In genomic region chr2:5723791-5724735, GRCh38 we compare ENCODE assay signal across 1 cellular context.
TF ChIP-seq lines count a peak whose summit lies in the region.

No MANE protein-coding gene starts in this region.

TF ChIP-seq in WTC11, 78 proteins besides CTCF, POLR2A, EP300 and RAD21 (continued from another document):
- TF ChIP-seq ZNF532 (CRISPR knock-in tag; IDR thresholded peaks at IDR 0.05; ENCODE audit: borderline replicate concordance) (no peak), ATF6 (CRISPR knock-in tag; IDR thresholded peaks at IDR 0.05) (no peak), SOX15 (CRISPR knock-in tag; IDR thresholded peaks at IDR 0.05) (no peak), FOXP4 (CRISPR knock-in tag; IDR thresholded peaks at IDR 0.05) (no peak), IRF1 (CRISPR knock-in tag; IDR thresholded peaks at IDR 0.05) (no peak)
